In the genomic region with DNA sequence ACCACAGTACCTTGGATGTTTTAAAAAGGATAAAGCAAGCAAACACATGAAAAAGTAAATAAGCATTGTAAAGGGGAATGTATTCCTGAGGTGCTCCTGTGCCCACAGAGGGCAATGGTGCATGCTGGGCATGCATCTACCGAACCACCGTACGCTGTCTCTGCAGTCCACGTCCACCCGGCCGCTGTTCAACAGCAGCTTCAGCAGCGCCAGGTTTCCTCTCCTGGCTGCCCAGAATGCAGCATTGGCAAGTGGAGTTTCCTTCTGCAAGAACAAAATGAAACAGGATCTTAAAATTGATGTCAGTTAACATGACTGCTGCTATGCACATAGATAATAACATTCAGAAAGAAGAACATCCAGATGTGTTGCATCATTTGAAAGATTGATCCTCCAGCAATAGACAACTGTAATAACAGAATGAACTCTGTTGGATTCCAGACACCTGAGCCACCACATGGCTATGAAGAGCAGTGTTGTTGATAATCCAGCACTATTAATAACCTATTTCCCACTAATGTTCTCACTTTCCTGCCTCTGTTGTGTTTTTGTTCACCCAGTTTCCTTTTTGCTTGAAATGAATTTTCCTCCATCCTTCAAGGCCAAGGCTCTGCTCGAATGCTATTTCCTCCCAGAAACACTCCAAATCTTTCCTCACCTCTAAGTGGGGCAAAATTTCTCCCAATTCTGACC, we compare ENCODE assay signal across 18 cellular contexts. TPM values are rescaled to one million over a fixed set of nuclear protein-coding genes. Genes with fewer than 3 reads are reported as not detected.
"Had no signal": no experiment of that assay in that cellular context is flagged by ENCODE, and none has a peak within 500 bp of the region (broad histone marks: within the 10 kb centered on the region; RNA-seq: fewer than 3 reads in every experiment).

No MANE protein-coding gene starts in this region.

- H3K27ac ChIP-seq: brain microvascular endothelial cell, epithelial cell of prostate, neural progenitor cell, psoas muscle had no signal

- H3K4me2 ChIP-seq: neural progenitor cell had no signal

- H3K9ac ChIP-seq: neural progenitor cell had no signal

- H3K4me3 ChIP-seq: gastroesophageal sphincter, neural progenitor cell, psoas muscle had no signal

- H3K4me1 ChIP-seq: psoas muscle had no signal

- H3K27me3 ChIP-seq: brain microvascular endothelial cell, gastroesophageal sphincter, neural progenitor cell had no signal

- ATAC-seq: activated CD8-positive, alpha-beta T cell treated with anti-CD3 and anti-CD28 coated beads for 36 hours; activated naive CD4-positive, alpha-beta T cell treated with anti-CD3 and anti-CD28 coated beads, Interleukin-2, amount 50 U/mL, for 72 hours; activated T-cell treated with anti-CD3 and anti-CD28 coated beads, Interleukin-2, amount 50 U/mL, for 4 hours; effector memory CD8-positive, alpha-beta T cell; gastroesophageal sphincter; stimulated activated effector memory CD8-positive, alpha-beta T cell treated with anti-CD3 and anti-CD28 coated beads, Interleukin-12 subunit alpha, Interleukin-12 subunit beta, amount 100 ng/mL, for 72 hours had no signal

- DNase-seq: activated B cell treated with CpG ODN at 0.5 μM for 24 hours; activated CD4-positive, alpha-beta T cell treated with anti-CD3 and anti-CD28 coated beads for 48 hours; activated CD8-positive, alpha-beta T cell treated with anti-CD3 and anti-CD28 coated beads for 36 hours; activated effector memory CD4-positive, alpha-beta T cell treated with anti-CD3 and anti-CD28 coated beads, Interleukin-2, amount 50 U/mL, for 16 hours; activated T-cell treated with anti-CD3 and anti-CD28 coated beads, Interleukin-2, amount 50 U/mL, for 4 hours; anterior cingulate cortex; brain microvascular endothelial cell; cerebellar nuclear complex; effector memory CD8-positive, alpha-beta T cell; kidney; psoas muscle; SW 1271 had no signal

- H2AFZ ChIP-seq: neural progenitor cell had no signal

- H3K36me3 ChIP-seq: brain microvascular endothelial cell, gastroesophageal sphincter, neural progenitor cell had no signal

- H3K9me3 ChIP-seq: gastroesophageal sphincter, psoas muscle had no signal

RNA-seq across cellular contexts. Expression of a gene that starts 13.6 kb away (rescaled TPM):
- total RNA-seq: activated B cell treated with CpG ODN at 0.5 μM for 24 hours; activated CD8-positive, alpha-beta T cell treated with anti-CD3 and anti-CD28 coated beads for 36 hours; activated naive CD4-positive, alpha-beta T cell treated with anti-CD3 and anti-CD28 coated beads, Interleukin-2, amount 50 U/mL, for 72 hours; activated T-cell treated with anti-CD3 and anti-CD28 coated beads, Interleukin-2, amount 50 U/mL, for 4 hours; osteocyte had no signal

RNA-seq across cellular contexts. Expression of a gene that starts 40.2 kb away (rescaled TPM):
- total RNA-seq: activated B cell treated with CpG ODN at 0.5 μM for 24 hours, osteocyte had no signal
